Comparison of ENCODE assay signal across 34 cellular contexts in genomic region chr9:11269036-11269435, GRCh38.
DNase-seq lines count a peak whose midpoint lies in the region; ATAC-seq and TF ChIP-seq lines count a peak whose summit lies in the region.
"Had no signal": no experiment of that assay in that cellular context is flagged by ENCODE, and none has a peak within 500 bp of the region (broad histone marks: within the 10 kb centered on the region; RNA-seq: fewer than 3 reads in every experiment).

No MANE protein-coding gene starts in this region.

- peaks cover 4% of the 10 kb centered on the region for H3K27me3 Mint-ChIP-seq in neural progenitor cell (ENCODE audit: insufficient read depth, low read depth)
- no peaks in the 10 kb centered on the region for H3K27me3 Mint-ChIP-seq in activated T-cell treated with anti-CD3 and anti-CD28 coated beads, Interleukin-2, amount 50 U/mL, for 72 hours (ENCODE audit: low read depth)
- H3K27me3 Mint-ChIP-seq: B cell; naive thymus-derived CD4-positive, alpha-beta T cell; stimulated activated naive CD8-positive, alpha-beta T cell treated with anti-CD3 and anti-CD28 coated beads, Interleukin-15, amount 100 ng/mL, for 72 hours had no signal

- H3K4me1 Mint-ChIP-seq in neural progenitor cell = no peaks in the 10 kb centered on the region
- H3K4me1 Mint-ChIP-seq in activated T-cell treated with anti-CD3 and anti-CD28 coated beads, Interleukin-2, amount 50 U/mL, for 72 hours (ENCODE audit: low read depth) = no peaks in the 10 kb centered on the region
- H3K4me1 Mint-ChIP-seq: B cell; naive thymus-derived CD4-positive, alpha-beta T cell; stimulated activated naive CD8-positive, alpha-beta T cell treated with anti-CD3 and anti-CD28 coated beads, Interleukin-15, amount 100 ng/mL, for 72 hours had no signal

- H3K79me2 ChIP-seq in fibroblast of lung (ENCODE audit: control insufficient read depth, insufficient read depth, low read length) = no peaks in the 10 kb centered on the region
- H3K79me2 ChIP-seq in neural progenitor cell (ENCODE audit: low read depth) = no peaks in the 10 kb centered on the region

- H3K4me2 ChIP-seq in fibroblast of lung (ENCODE audit: extremely low read depth, insufficient read depth, low read length) (no peak overlapping the region), neural progenitor cell (no peak overlapping the region)

- no peaks in the 10 kb centered on the region for H3K36me3 ChIP-seq in fibroblast of lung (ENCODE audit: control insufficient read depth, insufficient read depth, low read length)
- no peaks in the 10 kb centered on the region for H3K36me3 ChIP-seq in neural progenitor cell
- H3K36me3 ChIP-seq: adrenal gland, colonic mucosa, heart right ventricle, left ventricle myocardium inferior, WERI-Rb-1 had no signal

- TF ChIP-seq CTCF in fibroblast of lung (conservative IDR thresholded peaks at IDR 0.05 in 1 of 2, IDR thresholded peaks at IDR 0.05 in 1 of 2; ENCODE audit: low read depth in 1 of 2, low read length in 2 of 2) (no peak), neural progenitor cell (IDR thresholded peaks at IDR 0.05) (no peak)

- no peak overlapping the region for H3K4me3 Mint-ChIP-seq in neural progenitor cell
- H3K4me3 Mint-ChIP-seq in activated T-cell treated with anti-CD3 and anti-CD28 coated beads, Interleukin-2, amount 50 U/mL, for 72 hours = no peak overlapping the region
- H3K4me3 Mint-ChIP-seq: B cell; naive thymus-derived CD4-positive, alpha-beta T cell; stimulated activated naive CD8-positive, alpha-beta T cell treated with anti-CD3 and anti-CD28 coated beads, Interleukin-15, amount 100 ng/mL, for 72 hours had no signal

- no peak overlapping the region for H3K27ac Mint-ChIP-seq in neural progenitor cell
- no peak overlapping the region for H3K27ac Mint-ChIP-seq in activated T-cell treated with anti-CD3 and anti-CD28 coated beads, Interleukin-2, amount 50 U/mL, for 72 hours
- H3K27ac Mint-ChIP-seq: B cell; naive thymus-derived CD4-positive, alpha-beta T cell; stimulated activated naive CD8-positive, alpha-beta T cell treated with anti-CD3 and anti-CD28 coated beads, Interleukin-15, amount 100 ng/mL, for 72 hours had no signal

- no peak overlapping the region for H2AFZ ChIP-seq in fibroblast of lung (ENCODE audit: low read length)
- H2AFZ ChIP-seq in neural progenitor cell (replicated peaks) = no peak overlapping the region

- no peaks in the 10 kb centered on the region for H3K4me1 ChIP-seq in fibroblast of lung (ENCODE audit: control insufficient read depth, extremely low read depth, insufficient read depth, low read length)
- H3K4me1 ChIP-seq in neural progenitor cell = no peaks in the 10 kb centered on the region
- H3K4me1 ChIP-seq: adrenal gland, colonic mucosa, heart right ventricle, left ventricle myocardium inferior had no signal

- no peaks in the 10 kb centered on the region for H3K9me3 ChIP-seq in fibroblast of lung (ENCODE audit: control insufficient read depth, insufficient read depth, low read depth, low read length)
- H3K9me3 ChIP-seq in neural progenitor cell (ENCODE audit: low read depth) = peaks cover 20% of the 10 kb centered on the region
- H3K9me3 ChIP-seq: colonic mucosa had no signal

- H3K27me3 ChIP-seq in fibroblast of lung (ENCODE audit: control insufficient read depth, insufficient read depth, low read length) (no peaks in the 10 kb centered on the region), neural progenitor cell (no peaks in the 10 kb centered on the region)
- H3K27me3 ChIP-seq: adrenal gland, colonic mucosa, heart right ventricle had no signal

- H4K20me1 ChIP-seq in fibroblast of lung (ENCODE audit: control insufficient read depth, extremely low read depth, insufficient read depth, low read length) (no peaks in the 10 kb centered on the region), neural progenitor cell (ENCODE audit: low read depth) (no peaks in the 10 kb centered on the region)

- H3K4me3 ChIP-seq in fibroblast of lung (replicated peaks in 1 of 4; ENCODE audit: control extremely low read depth in 1 of 4, insufficient read depth in 1 of 4, low read depth in 3 of 4, low read length in 4 of 4) (no peak overlapping the region), neural progenitor cell (no peak overlapping the region)
- H3K4me3 ChIP-seq: adrenal gland, colonic mucosa, heart right ventricle, left ventricle myocardium inferior, skin epidermis had no signal

- no peaks in the 10 kb centered on the region for H3F3A ChIP-seq in neural progenitor cell (ENCODE audit: low read depth)

- no peak for ATAC-seq in activated T-cell treated with anti-CD3 and anti-CD28 coated beads, Interleukin-2, amount 50 U/mL, for 72 hours (replicated peaks in 1 of 2)
- ATAC-seq: heart right ventricle; naive thymus-derived CD4-positive, alpha-beta T cell; stimulated activated naive CD8-positive, alpha-beta T cell treated with anti-CD3 and anti-CD28 coated beads, Interleukin-15, amount 100 ng/mL, for 72 hours had no signal

- H3K27ac ChIP-seq in fibroblast of lung (ENCODE audit: insufficient read depth, low read length) (no peak overlapping the region), neural progenitor cell (no peak overlapping the region)
- H3K27ac ChIP-seq: adrenal gland, colonic mucosa, heart right ventricle, left ventricle myocardium inferior, skin epidermis, WERI-Rb-1 had no signal

- peaks cover 21% of the 10 kb centered on the region for H3K9me3 Mint-ChIP-seq in neural progenitor cell
- peaks cover 5 to 11% of the 10 kb centered on the region in 2 donors for H3K9me3 Mint-ChIP-seq in activated T-cell treated with anti-CD3 and anti-CD28 coated beads, Interleukin-2, amount 50 U/mL, for 72 hours

- H3K9ac ChIP-seq in fibroblast of lung (ENCODE audit: insufficient read depth, low read length) (no peak overlapping the region), neural progenitor cell (no peak overlapping the region)

- no peaks in the 10 kb centered on the region for H3K36me3 Mint-ChIP-seq in neural progenitor cell
- no peaks in the 10 kb centered on the region for H3K36me3 Mint-ChIP-seq in activated T-cell treated with anti-CD3 and anti-CD28 coated beads, Interleukin-2, amount 50 U/mL, for 72 hours (ENCODE audit: insufficient read depth in 2 of 2)

- DNase-seq in NCI-H748 (lab: John Stamatoyannopoulos, UW; ENCODE audit: unreplicated experiment) = peak; percentile 32
- no peak for DNase-seq in NCI-H748 treated with DMSO at 0.1 percent for 48 hours (lab: John Stamatoyannopoulos, UW)
- peak; percentile 38 for DNase-seq in NCI-H69 (lab: John Stamatoyannopoulos, UW)
- peak; percentile 0 for DNase-seq in fibroblast of lung (ENCODE audit: low read depth in 2 of 2)
- DNase-seq in neural progenitor cell (ENCODE audit: low spot score) = peak; percentile 31
- no peak for DNase-seq in stimulated activated CD4-positive, alpha-beta T cell treated with anti-CD3 and anti-CD28 coated beads, Interleukin-2, amount 100 ng/mL, for 24 hours
- DNase-seq in activated T-cell treated with anti-CD3 and anti-CD28 coated beads, Interleukin-2, amount 50 U/mL, for 72 hours = no peak
- DNase-seq in activated effector memory CD4-positive, alpha-beta T cell treated with Interleukin-2 at 50 U/mL for 16 hours = no peak
- DNase-seq: activated CD4-positive, alpha-beta T cell treated with anti-CD3 and anti-CD28 coated beads for 48 hours; activated naive CD4-positive, alpha-beta T cell treated with Interleukin-2 at 50 U/mL for 16 hours; activated T-cell treated with anti-CD3 and anti-CD28 coated beads, Interleukin-2, amount 50 U/mL, for 48 hours; adrenal gland; colonic mucosa; DMS79; effector memory CD4-positive, alpha-beta T cell; erythroblast; foreskin melanocyte; H7; heart right ventricle; IMR-90; islet precursor cell; left ventricle myocardium inferior; midbrain; naive thymus-derived CD4-positive, alpha-beta T cell; NCI-H1092 treated with DMSO at 0.1 percent for 48 hours; NCI-H2081; NCI-H446 treated with DMSO at 0.1 percent for 48 hours; stimulated activated CD8-positive, alpha-beta memory T cell treated with anti-CD3 and anti-CD28 coated beads, Interleukin-4, amount 100 ng/mL, for 48 hours; stimulated activated naive CD8-positive, alpha-beta T cell treated with anti-CD3 and anti-CD28 coated beads, Interleukin-15, amount 100 ng/mL, for 72 hours; SW 1271; T-helper 9 cell; WERI-Rb-1 had no signal

Comparison
In these comparisons a context has a peak if more than half of its experiments do, and no peak if none do; other contexts are left out.
1. DNase-seq: peak in NCI-H748 (single experiment), NCI-H69 (single experiment), fibroblast of lung (2 of 2) and neural progenitor cell (single experiment); none in NCI-H748 treated with DMSO at 0.1 percent for 48 hours (single experiment), stimulated activated CD4-positive, alpha-beta T cell treated with anti-CD3 and anti-CD28 coated beads, Interleukin-2, amount 100 ng/mL, for 24 hours (0 of 2), activated T-cell treated with anti-CD3 and anti-CD28 coated beads, Interleukin-2, amount 50 U/mL, for 72 hours (0 of 2) and activated effector memory CD4-positive, alpha-beta T cell treated with Interleukin-2 at 50 U/mL for 16 hours (single experiment).